Comparison of ENCODE assay signal across 15 cellular contexts in genomic region chr4:60313616-60314015, GRCh38.
"Had no signal": no experiment of that assay in that cellular context is flagged by ENCODE, and none has a peak within 500 bp of the region (broad histone marks: within the 10 kb centered on the region; RNA-seq: fewer than 3 reads in every experiment).

No MANE protein-coding gene starts in this region.

- H3K4me3 Mint-ChIP-seq: activated naive CD4-positive, alpha-beta T cell treated with anti-CD3 and anti-CD28 coated beads, Interleukin-2, amount 50 U/mL, for 24 hours; activated T-cell treated with anti-CD3 and anti-CD28 coated beads, Interleukin-2, amount 50 U/mL, for 4 hours; effector memory CD8-positive, alpha-beta T cell; naive thymus-derived CD4-positive, alpha-beta T cell; stimulated activated naive CD8-positive, alpha-beta T cell treated with anti-CD3 and anti-CD28 coated beads, Interleukin-15, Interleukin-2, amounts not matched to agents 100 ng/mL and 50 ng/mL, for 24 hours; type B pancreatic cell had no signal

- H3K4me1 ChIP-seq: breast epithelium had no signal

- H3K27me3 Mint-ChIP-seq: activated naive CD4-positive, alpha-beta T cell treated with anti-CD3 and anti-CD28 coated beads, Interleukin-2, amount 50 U/mL, for 24 hours; effector memory CD8-positive, alpha-beta T cell; naive thymus-derived CD4-positive, alpha-beta T cell; stimulated activated naive CD8-positive, alpha-beta T cell treated with anti-CD3 and anti-CD28 coated beads, Interleukin-15, Interleukin-2, amounts not matched to agents 100 ng/mL and 50 ng/mL, for 24 hours; type B pancreatic cell had no signal

- ATAC-seq: activated T-cell treated with anti-CD3 and anti-CD28 coated beads, Interleukin-2, amount 50 U/mL, for 4 hours; effector memory CD8-positive, alpha-beta T cell; mucosa of descending colon; naive thymus-derived CD4-positive, alpha-beta T cell had no signal

- H3K27ac Mint-ChIP-seq: activated naive CD4-positive, alpha-beta T cell treated with anti-CD3 and anti-CD28 coated beads, Interleukin-2, amount 50 U/mL, for 24 hours; effector memory CD8-positive, alpha-beta T cell; naive thymus-derived CD4-positive, alpha-beta T cell; stimulated activated naive CD8-positive, alpha-beta T cell treated with anti-CD3 and anti-CD28 coated beads, Interleukin-15, Interleukin-2, amounts not matched to agents 100 ng/mL and 50 ng/mL, for 24 hours; type B pancreatic cell had no signal

- DNase-seq: activated CD4-positive, alpha-beta T cell treated with anti-CD3 and anti-CD28 coated beads, Interleukin-2, amount 50 U/mL, for 4 hours; activated CD4-positive, CD25-positive, alpha-beta regulatory T cell treated with anti-CD3 and anti-CD28 coated beads, Interleukin-2, amount 50 U/mL, for 72 hours; activated effector memory CD4-positive, alpha-beta T cell treated with anti-CD3 and anti-CD28 coated beads, Interleukin-2, amount 50 U/mL, for 16 hours; activated T-cell treated with anti-CD3 and anti-CD28 coated beads, Interleukin-2, amount 50 U/mL, for 4 hours; amniotic stem cell; cerebellar nuclear complex; dermis blood vessel endothelial cell; effector memory CD8-positive, alpha-beta T cell; islet precursor cell; mucosa of descending colon; naive thymus-derived CD4-positive, alpha-beta T cell had no signal

- H3K27ac ChIP-seq: breast epithelium had no signal

- H3K4me3 ChIP-seq: breast epithelium, mucosa of descending colon had no signal

- H3K36me3 Mint-ChIP-seq: activated naive CD4-positive, alpha-beta T cell treated with anti-CD3 and anti-CD28 coated beads, Interleukin-2, amount 50 U/mL, for 24 hours; naive thymus-derived CD4-positive, alpha-beta T cell; type B pancreatic cell had no signal

- H3K27me3 ChIP-seq: breast epithelium had no signal

- H3K4me1 Mint-ChIP-seq: activated naive CD4-positive, alpha-beta T cell treated with anti-CD3 and anti-CD28 coated beads, Interleukin-2, amount 50 U/mL, for 24 hours; naive thymus-derived CD4-positive, alpha-beta T cell had no signal

- H3K36me3 ChIP-seq: breast epithelium had no signal
